ENCODE assay signal across 17 cellular contexts in the genomic region with DNA sequence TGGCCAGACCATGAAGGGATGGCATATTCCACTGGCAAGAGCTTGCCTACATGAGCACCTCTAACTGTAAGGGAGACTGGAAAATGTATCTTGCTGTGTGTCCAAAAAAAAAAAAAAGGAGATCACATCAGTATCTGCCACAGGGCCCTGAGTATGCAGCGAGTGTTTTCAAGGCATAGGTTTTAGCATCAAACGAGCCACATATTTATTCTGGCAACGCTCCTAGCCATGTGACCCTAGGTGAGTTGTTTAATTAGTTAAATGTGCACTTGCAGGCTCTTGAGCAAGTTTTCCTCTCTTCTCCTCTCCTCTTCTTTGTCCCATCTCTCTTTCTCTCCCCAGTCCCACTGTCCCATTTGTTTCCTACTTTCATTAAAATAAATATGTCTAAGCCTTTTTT.
DNase-seq lines count a peak whose midpoint lies in the region; ATAC-seq and TF ChIP-seq lines count a peak whose summit lies in the region.
"Had no signal": no experiment of that assay in that cellular context is flagged by ENCODE, and none has a peak within 500 bp of the region (broad histone marks: within the 10 kb centered on the region; RNA-seq: fewer than 3 reads in every experiment).

No MANE protein-coding gene starts in this region.

- H3K27me3 ChIP-seq in breast epithelium (no peaks in the 10 kb centered on the region), left lung (no peaks in the 10 kb centered on the region), psoas muscle (ENCODE audit: insufficient read depth in 3 of 3, low read length in 2 of 3) (no peaks in the 10 kb centered on the region)
- H3K27me3 ChIP-seq: BE2C had no signal

- no peaks in the 10 kb centered on the region for H3K36me3 Mint-ChIP-seq in MCF 10A (ENCODE audit: insufficient read depth, unreplicated experiment)
- H3K36me3 Mint-ChIP-seq: CD4-positive, CD25-positive, alpha-beta regulatory T cell; IgD-negative memory B cell had no signal

- 87 to 93% (median 88%) methylated on average over 3 of the region's 3 CpGs for whole genome bisulfite sequencing in psoas muscle, 3 donors

- H3K9me3 ChIP-seq in breast epithelium, result no peaks in the 10 kb centered on the region
- no peaks in the 10 kb centered on the region for H3K9me3 ChIP-seq in left lung
- H3K9me3 ChIP-seq in psoas muscle, result no peaks in the 10 kb centered on the region
- H3K9me3 ChIP-seq: BE2C had no signal

- H3K36me3 ChIP-seq in breast epithelium, result no peaks in the 10 kb centered on the region
- no peaks in the 10 kb centered on the region for H3K36me3 ChIP-seq in left lung
- H3K36me3 ChIP-seq in psoas muscle (ENCODE audit: insufficient read depth in 1 of 2, low read depth in 1 of 2), result no peaks in the 10 kb centered on the region
- H3K36me3 ChIP-seq: BE2C had no signal

- TF ChIP-seq POLR2A in breast epithelium (IDR thresholded peaks at IDR 0.05), result no peak

- H3K9me3 Mint-ChIP-seq in MCF 10A (ENCODE audit: unreplicated experiment), result no peaks in the 10 kb centered on the region
- H3K9me3 Mint-ChIP-seq: CD4-positive, CD25-positive, alpha-beta regulatory T cell; CD8-positive, alpha-beta memory T cell; H9 had no signal

- DNase-seq in MCF 10A (ENCODE audit: unreplicated experiment) (peak; percentile 3), breast epithelium (ENCODE audit: low spot score in 2 of 2) (no peak), NCI-H748 treated with DMSO at 0.1 percent for 48 hours (lab: John Stamatoyannopoulos, UW) (peak; percentile 4), left lung (no peak), GM10266 (ENCODE audit: extremely low spot score) (no peak), psoas muscle (no peak)
- DNase-seq: ACHN; BE2C; C1 segment of cervical spinal cord; CD4-positive, CD25-positive, alpha-beta regulatory T cell; CD8-positive, alpha-beta memory T cell; COR-L47; DMS 273 treated with DMSO at 0.1 percent for 48 hours; GM23248; H9 had no signal

- H3K27ac ChIP-seq in breast epithelium (no peak overlapping the region), left lung (no peak overlapping the region), psoas muscle (no peak overlapping the region)
- H3K27ac ChIP-seq: GM23248 had no signal

- CTCF ChIA-PET in MCF 10A (lab: Yijun Ruan, JAX), result no interaction called here

- no peak overlapping the region for H3K4me3 ChIP-seq in breast epithelium
- H3K4me3 ChIP-seq in left lung, result no peak overlapping the region
- H3K4me3 ChIP-seq in psoas muscle, result no peak overlapping the region
- H3K4me3 ChIP-seq: GM23248 had no signal

- BruUV-seq in MCF 10A (replicated peaks; lab: Mats Ljungman, UMichigan), result no TSS peak

- POLR2A ChIA-PET in MCF 10A (lab: Yijun Ruan, JAX), result interaction anchor here (0.7 kb wide), 1 partner anchor 11 kb away, joined by 3 read pairs; no protein-coding TSS in a partner anchor

- TF ChIP-seq CTCF in MCF 10A (IDR thresholded peaks at IDR 0.05; ENCODE audit: unreplicated experiment) (no peak), breast epithelium (IDR thresholded peaks at IDR 0.05) (no peak), left lung (IDR thresholded peaks at IDR 0.05) (no peak), GM10266 (IDR thresholded peaks at IDR 0.05; ENCODE audit: control insufficient read depth, insufficient read depth, low read depth, missing control alignments) (no peak), psoas muscle (IDR thresholded peaks at IDR 0.05) (no peak)

- H3K27ac Mint-ChIP-seq in MCF 10A (ENCODE audit: low read depth, unreplicated experiment), result no peak overlapping the region
- H3K27ac Mint-ChIP-seq: CD4-positive, CD25-positive, alpha-beta regulatory T cell; CD8-positive, alpha-beta memory T cell; IgD-negative memory B cell had no signal

- intact Hi-C loops in MCF 10A (cut with micrococcal nuclease) (no loop called here), breast epithelium (cut with DNase I; ENCODE audit: low total_unique reads) (loop anchor here (10.0 kb wide), 1 partner anchor 787 kb away; the partner anchor contains the start of gene AKR1C8), left lung (cut with DNase I) (no loop called here), psoas muscle (cut with DNase I) (no loop called here)

- H3K4me1 Mint-ChIP-seq in MCF 10A (ENCODE audit: insufficient read depth, unreplicated experiment), result peaks cover 6% of the 10 kb centered on the region
- H3K4me1 Mint-ChIP-seq: CD4-positive, CD25-positive, alpha-beta regulatory T cell; CD8-positive, alpha-beta memory T cell; H9; IgD-negative memory B cell had no signal

- ATAC-seq in left lung, result peak; percentile 66
- ATAC-seq in psoas muscle, result no peak
- ATAC-seq: HepG2 had no signal

- H3K27me3 Mint-ChIP-seq in MCF 10A (ENCODE audit: insufficient read depth, unreplicated experiment), result no peaks in the 10 kb centered on the region
- H3K27me3 Mint-ChIP-seq: CD4-positive, CD25-positive, alpha-beta regulatory T cell; IgD-negative memory B cell had no signal

- H3K4me3 Mint-ChIP-seq in MCF 10A (ENCODE audit: unreplicated experiment), result no peak overlapping the region
- H3K4me3 Mint-ChIP-seq: CD4-positive, CD25-positive, alpha-beta regulatory T cell; CD8-positive, alpha-beta memory T cell; H9; IgD-negative memory B cell had no signal

- no peaks in the 10 kb centered on the region for H3K4me1 ChIP-seq in breast epithelium
- H3K4me1 ChIP-seq in left lung, result no peaks in the 10 kb centered on the region
- peaks cover 6% of the 10 kb centered on the region for H3K4me1 ChIP-seq in psoas muscle
- H3K4me1 ChIP-seq: BE2C had no signal

Comparison
In these comparisons a context has a peak if more than half of its experiments do, and no peak if none do; other contexts are left out.
1. DNase-seq: peak in MCF 10A (single experiment) and NCI-H748 treated with DMSO at 0.1 percent for 48 hours (single experiment); none in breast epithelium (0 of 2), left lung (0 of 2), GM10266 (single experiment) and psoas muscle (0 of 2).